In genomic region chr1:25642710-25643109, GRCh38 we compare ENCODE assay signal across 8 cellular contexts. TPM values are rescaled to one million over a fixed set of nuclear protein-coding genes. Genes with fewer than 3 reads are reported as not detected.
DNase-seq lines count a peak whose midpoint lies in the region; ATAC-seq, FAIRE-seq and TF ChIP-seq lines count a peak whose summit lies in the region.

No MANE protein-coding gene starts in this region.

- peak; percentile 76 for DNase-seq in T-helper 22 cell (ENCODE audit: low read depth)
- no peak for DNase-seq in K562 (ENCODE audit: extremely low read depth in 1 of 4, low spot score in 3 of 4)
- DNase-seq in sciatic nerve (ENCODE audit: low spot score), result no peak
- no peak for DNase-seq in NCI-H2029 treated with DMSO at 0.1 percent for 48 hours (lab: John Stamatoyannopoulos, UW)
- no peak for DNase-seq in substantia nigra (lab: John Stamatoyannopoulos, UW)
- DNase-seq in RWPE1 (ENCODE audit: low spot score), result no peak
- DNase-seq in OCI-M1 (lab: John Stamatoyannopoulos, UW), result no peak

- 2% methylated on average over 7 of the region's 7 CpGs for WGBS in K562 (ENCODE audit: insufficient coverage, low coverage, missing lambda C conversion rate)

- no peak for TF ChIP-seq RAD21 in K562 (CRISPR knock-in tag; conservative IDR thresholded peaks at IDR 0.05 in 1 of 2, IDR thresholded peaks at IDR 0.05 in 1 of 2)

- CTCF ChIA-PET in K562 (lab: Yijun Ruan, JAX; ENCODE audit: low intra/inter-chr PET ratio), result no interaction called here
- CTCF ChIA-PET in RWPE1 (lab: Yijun Ruan, JAX), result interaction anchor here (0.7 kb wide), 1 partner anchor 247 kb away, joined by 3 read pairs; no protein-coding TSS in a partner anchor

- TF ChIP-seq EP300 in K562 (IDR thresholded peaks at IDR 0.05; ENCODE audit: low read length), result no peak

- H3K79me2 ChIP-seq in K562 (ENCODE audit: control insufficient read depth, insufficient read depth, low read length), result no peaks in the 10 kb centered on the region

- POLR2A ChIA-PET in K562 (lab: Yijun Ruan, JAX), result interaction anchor here (0.9 kb wide), 1 partner anchor 13 kb away, joined by 3 read pairs; no protein-coding TSS in a partner anchor
- POLR2A ChIA-PET in RWPE1 (lab: Yijun Ruan, JAX; ENCODE audit: low non-redundant PET), result no interaction called here

- no peaks in the 10 kb centered on the region; the same call in 1 of the 2 replicates for H4K20me1 ChIP-seq in K562 (replicated peaks; ENCODE audit: control insufficient read depth, insufficient read depth, low read length)

- no peaks in the 10 kb centered on the region for H3K9me1 ChIP-seq in K562 (ENCODE audit: control insufficient read depth, insufficient read depth, low read length)

- no peak overlapping the region for H3K27ac ChIP-seq in K562 (ENCODE audit: extremely low read depth, low read depth, low read length)
- H3K27ac ChIP-seq in substantia nigra (ENCODE audit: low read depth, low read length, poor library complexity, severe bottlenecking), result no peak overlapping the region
- no peak overlapping the region for H3K27ac ChIP-seq in RWPE1

- H3K9ac ChIP-seq in K562 (ENCODE audit: insufficient read depth in 1 of 2, low read depth in 2 of 2, low read length in 2 of 2), result no peak overlapping the region

- intact Hi-C loops in K562 (cut with micrococcal nuclease), result no loop called here
- intact Hi-C loops in sciatic nerve (cut with DNase I), result no loop called here

- no peak overlapping the region for H3K4me3 ChIP-seq in K562

- peaks cover 43 to 56% of the 10 kb centered on the region in 2 experiments for H3K27me3 ChIP-seq in K562 (ENCODE audit: control insufficient read depth in 2 of 2, insufficient read depth in 2 of 2, low read length in 2 of 2)

- no peak for TF ChIP-seq CTCF in K562 (IDR thresholded peaks at IDR 0.05 in 2 of 3, conservative IDR thresholded peaks at IDR 0.05 in 1 of 3; ENCODE audit: insufficient read depth in 2 of 3, low read depth in 1 of 3, low read length in 3 of 3)
- TF ChIP-seq CTCF in RWPE1 (conservative IDR thresholded peaks at IDR 0.05; ENCODE audit: low read depth), result no peak

- no TSS peak for BruUV-seq in K562 (replicated peaks; lab: Mats Ljungman, UMichigan)

- TF ChIP-seq POLR2A in K562 (conservative IDR thresholded peaks at IDR 0.05), result no peak

- no peaks in the 10 kb centered on the region for H3K36me3 ChIP-seq in K562 (ENCODE audit: control insufficient read depth, insufficient read depth, low read length)

- ATAC-seq in GM21576 (IDR thresholded peaks at IDR 0.05; ENCODE audit: unreplicated experiment) (peak; percentile 67), K562 (no peak), sciatic nerve (peak; percentile 78)

- H2AFZ ChIP-seq in K562 (ENCODE audit: low read depth, low read length), result no peak overlapping the region

- 0 out of 5 replicates have a peak, but pooled peaks cover 0 to 2% of the 10 kb centered on the region in 2 experiments for H3K4me1 ChIP-seq in K562 (replicated peaks in 1 of 2; ENCODE audit: control insufficient read depth in 2 of 2, insufficient read depth in 2 of 2, low read length in 2 of 2)

- in situ Hi-C loops in K562 (cut with MboI), result no loop called here

- FAIRE-seq in K562 (lab: Jason Lieb, UNC), result peak; percentile 57

- no peaks in the 10 kb centered on the region for H3K9me3 ChIP-seq in K562 (replicated peaks; ENCODE audit: control insufficient read depth, insufficient read depth, low read depth, low read length)

- H3K4me2 ChIP-seq in K562 (ENCODE audit: insufficient read depth, low read length), result no peak overlapping the region

TF ChIP-seq in K562, 482 proteins besides CTCF, POLR2A, EP300 and RAD21 (continues in another document):
- TF ChIP-seq HDAC3 (IDR thresholded peaks at IDR 0.05; ENCODE audit: borderline replicate concordance, partially characterized antibody) (no peak), CHD2 (IDR thresholded peaks at IDR 0.05; ENCODE audit: low read depth, low read length) (no peak), SP2 (IDR thresholded peaks at IDR 0.05; ENCODE audit: extremely low read depth, low read depth, low read length, poor library complexity, severe bottlenecking) (no peak), ZNF347 (CRISPR knock-in tag; IDR thresholded peaks at IDR 0.05; ENCODE audit: low read depth) (no peak), SMAD3 (CRISPR knock-in tag; conservative IDR thresholded peaks at IDR 0.05) (no peak), ZBTB40 (IDR thresholded peaks at IDR 0.05) (no peak), ZBTB40 (CRISPR knock-in tag; IDR thresholded peaks at IDR 0.05) (no peak), RBBP5 (IDR thresholded peaks at IDR 0.05; ENCODE audit: borderline replicate concordance, insufficient read depth, low read length, poor library complexity, severe bottlenecking) (no peak), ZNF140 (CRISPR knock-in tag; IDR thresholded peaks at IDR 0.05) (no peak)

RNA-seq across cellular contexts. Expression of gene MAN1C1, which starts 26.1 kb away (rescaled TPM):
- total RNA-seq in K562 (2011; cell fraction: chromatin; rRNA removed; ENCODE audit: low replicate concordance), result 0.19 TPM in 1 of 2 replicates, not detected in the other
- 0.13 and 0.50 TPM in 2 replicates for total RNA-seq in K562 (2011; cell fraction: nucleolus; rRNA removed)
- 0.22 and 0.46 TPM in 2 replicates for total RNA-seq in K562 (2011; cell fraction: nucleoplasm; rRNA removed)
- total RNA-seq in K562 (2014; rRNA removed) (not detected in 2 replicates), K562 (2014; rRNA removed; fragmentation: Illumina TruSeq; extraction: Trizol) (0.15 TPM in 1 of 2 replicates, not detected in the other), K562 (2015; rRNA removed; fragmentation: Illumina TruSeq; extraction: Trizol) (0.18 TPM in 1 of 2 replicates, not detected in the other), K562 (2021) (0.22 and 0.44 TPM in 2 replicates), sciatic nerve (29.4 TPM)
- polyA plus RNA-seq in K562 (2011; rRNA removed) (0.06 and 0.11 TPM in 2 replicates), K562 (2014; fragmentation: Illumina TruSeq; extraction: Trizol) (0.04 and 0.29 TPM in 2 replicates), K562 (2014; fragmentation: Nextera tagmentation; extraction: Ambion mirVana) (not detected), K562 (2014; rRNA removed) (0.04 TPM in 1 of 2 replicates, not detected in the other)
- polyA plus RNA-seq in K562 (2011; cell fraction: cytosol; rRNA removed), result 0.07 TPM in 2 replicates
- 0.07 and 0.25 TPM in 2 replicates for polyA plus RNA-seq in K562 (2011; cell fraction: nucleus; rRNA removed)
- 0.07 and 0.53 TPM in 2 replicates for polyA plus RNA-seq in K562 (2012)
- 0.18 TPM in 1 of 2 replicates, not detected in the other for polyA minus RNA-seq in K562 (2011; rRNA and poly(A)+ RNA removed)
- not detected in 2 replicates for polyA minus RNA-seq in K562 (2011; cell fraction: cytosol; rRNA and poly(A)+ RNA removed)
- 0.13 TPM in 1 of 2 replicates, not detected in the other for polyA minus RNA-seq in K562 (2011; cell fraction: nucleus; rRNA and poly(A)+ RNA removed)

Comparison
In these comparisons a context has a peak if more than half of its experiments do, and no peak if none do; other contexts are left out.
1. RNA of gene MAN1C1, which starts 26.1 kb away (total RNA-seq): 29.4 TPM in sciatic nerve (single experiment); 0.13 to 0.50 TPM in K562; every median in the first group is over 10 times any median in the second.